9 cellular contexts compared by ENCODE assay signal in genomic region chr19:18675779-18676178, GRCh38. TPM values are rescaled to one million over a fixed set of nuclear protein-coding genes. Genes with fewer than 3 reads are reported as not detected.
DNase-seq lines count a peak whose midpoint lies in the region; ATAC-seq and TF ChIP-seq lines count a peak whose summit lies in the region.
"Had no signal": no experiment of that assay in that cellular context is flagged by ENCODE, and none has a peak within 500 bp of the region (broad histone marks: within the 10 kb centered on the region; RNA-seq: fewer than 3 reads in every experiment).

No MANE protein-coding gene starts in this region.

- H3K4me1 ChIP-seq in fibroblast of lung (ENCODE audit: control insufficient read depth, extremely low read depth, insufficient read depth, low read length) = peaks cover 12% of the 10 kb centered on the region

- H3K9ac ChIP-seq in fibroblast of lung (ENCODE audit: insufficient read depth, low read length) = no peak overlapping the region

- H3K27me3 ChIP-seq in fibroblast of lung (ENCODE audit: control insufficient read depth, insufficient read depth, low read length) = no peaks in the 10 kb centered on the region
- H3K27me3 ChIP-seq: left lung had no signal

- H3K4me2 ChIP-seq in fibroblast of lung (ENCODE audit: extremely low read depth, insufficient read depth, low read length) = no peak overlapping the region

- TF ChIP-seq CTCF in VCaP (conservative IDR thresholded peaks at IDR 0.05) = peak; percentile 55
- TF ChIP-seq CTCF in fibroblast of lung (conservative IDR thresholded peaks at IDR 0.05 in 1 of 2, IDR thresholded peaks at IDR 0.05 in 1 of 2; ENCODE audit: low read depth in 1 of 2, low read length in 2 of 2) = peak; percentile 34 to 48

- H4K20me1 ChIP-seq in fibroblast of lung (ENCODE audit: control insufficient read depth, extremely low read depth, insufficient read depth, low read length) = no peaks in the 10 kb centered on the region

- DNase-seq in stimulated activated CD4-positive, alpha-beta T cell treated with anti-CD3 and anti-CD28 coated beads, Interleukin-15, amount 100 ng/mL, for 24 hours = peak; percentile 40
- DNase-seq in stimulated activated CD4-positive, alpha-beta T cell treated with anti-CD3 and anti-CD28 coated beads, Interleukin-2, amount 100 ng/mL, for 48 hours = no peak
- DNase-seq in fibroblast of lung (ENCODE audit: low read depth in 2 of 2) (peak in 1 of 2 donors; percentile 16), AG08396 (ENCODE audit: low spot score) (no peak), medulla oblongata (ENCODE audit: extremely low spot score) (no peak), NCI-H1105 treated with DMSO at 0.1 percent for 48 hours (lab: John Stamatoyannopoulos, UW) (no peak)
- DNase-seq: left lung had no signal

- no peak overlapping the region for H3K4me3 ChIP-seq in fibroblast of lung (replicated peaks in 1 of 4; ENCODE audit: control extremely low read depth in 1 of 4, insufficient read depth in 1 of 4, low read depth in 3 of 4, low read length in 4 of 4)
- H3K4me3 ChIP-seq: left lung had no signal

- no peak for ATAC-seq in GM19395 (IDR thresholded peaks at IDR 0.05; ENCODE audit: unreplicated experiment)
- ATAC-seq: left lung had no signal

- no peaks in the 10 kb centered on the region for H3K79me2 ChIP-seq in fibroblast of lung (ENCODE audit: control insufficient read depth, insufficient read depth, low read length)

- H3K9me3 ChIP-seq in fibroblast of lung (ENCODE audit: control insufficient read depth, insufficient read depth, low read depth, low read length) = no peaks in the 10 kb centered on the region
- H3K9me3 ChIP-seq: left lung had no signal

- H3K27ac ChIP-seq in VCaP (no peak overlapping the region), fibroblast of lung (ENCODE audit: insufficient read depth, low read length) (no peak overlapping the region)
- H3K27ac ChIP-seq: left lung had no signal

- no peaks in the 10 kb centered on the region for H3K36me3 ChIP-seq in fibroblast of lung (ENCODE audit: control insufficient read depth, insufficient read depth, low read length)

- H2AFZ ChIP-seq in fibroblast of lung (ENCODE audit: low read length) = no peak overlapping the region

RNA-seq across cellular contexts. Expression of gene CRTC1, which starts 7.7 kb away (rescaled TPM):
- total RNA-seq in fibroblast of lung = 2.0 and 2.1 TPM in 2 replicates
- polyA plus RNA-seq in fibroblast of lung = 1.2 and 2.2 TPM in 2 replicates
- polyA plus RNA-seq in fibroblast of lung (2012) = 6.5 and 8.6 TPM in 2 replicates
- polyA minus RNA-seq in fibroblast of lung (ENCODE audit: low replicate concordance) = 3.1 and 4.5 TPM in 2 replicates

RNA-seq across cellular contexts. Expression of gene KLHL26, which starts 39.0 kb away (rescaled TPM):
- 2.8 and 3.5 TPM in 2 replicates for total RNA-seq in fibroblast of lung
- 1.4 and 1.9 TPM in 2 replicates for polyA plus RNA-seq in fibroblast of lung
- 1.8 and 4.0 TPM in 2 replicates for polyA plus RNA-seq in fibroblast of lung (2012)
- polyA minus RNA-seq in fibroblast of lung (ENCODE audit: low replicate concordance) = 2.7 and 5.1 TPM in 2 replicates
